ENCODE assay signal across 20 cellular contexts in genomic region chr16:58384437-58385055, GRCh38. TPM values are rescaled to one million over a fixed set of nuclear protein-coding genes. Genes with fewer than 3 reads are reported as not detected.
A peak's percentile ranks its signal among the peaks of the same experiment; 100 is the strongest.
DNase-seq lines count a peak whose midpoint lies in the region; ATAC-seq and TF ChIP-seq lines count a peak whose summit lies in the region.
"Had no signal": no experiment of that assay in that cellular context is flagged by ENCODE, and none has a peak within 500 bp of the region (broad histone marks: within the 10 kb centered on the region; RNA-seq: fewer than 3 reads in every experiment).

No MANE protein-coding gene starts in this region.

- H3K9ac ChIP-seq in OCI-LY3 (ENCODE audit: low read length) = peak overlapping the region; percentile 18; the same call in 1 of the 2 replicates

- no peaks in the 10 kb centered on the region for H4K20me1 ChIP-seq in OCI-LY3 (ENCODE audit: insufficient read depth, low read length)

- 75 to 88% (median 81%) methylated on average over 5 of the region's 5 CpGs for WGBS in heart left ventricle, 4 donors

- no peaks in the 10 kb centered on the region for H3K79me2 ChIP-seq in OCI-LY3 (ENCODE audit: low read length)

- peaks cover 9% of the 10 kb centered on the region for H3K4me1 Mint-ChIP-seq in CD14-positive monocyte
- H3K4me1 Mint-ChIP-seq: activated naive CD8-positive, alpha-beta T cell treated with anti-CD3 and anti-CD28 coated beads, Interleukin-2, amount 50 U/mL, for 24 hours; CD4-positive, alpha-beta memory T cell had no signal

- peaks cover 0 to 6% (median 0%) of the 10 kb centered on the region in 7 donors for H3K9me3 Mint-ChIP-seq in CD14-positive monocyte
- H3K9me3 Mint-ChIP-seq: activated naive CD8-positive, alpha-beta T cell treated with anti-CD3 and anti-CD28 coated beads, Interleukin-2, amount 50 U/mL, for 24 hours; activated T-helper 1 cell treated with anti-CD3 and anti-CD28 coated beads, Interleukin-12 subunit alpha, Interleukin-12 subunit beta, Interleukin-2, Interleukin-4 antibody, amounts not matched to agents 30 ng/mL and 10 ng/mL and 1 ng/mL, durations not matched to agents 14 hours and 24 hours and 36 hours; CD4-positive, alpha-beta memory T cell; type B pancreatic cell had no signal

- H3K9me3 ChIP-seq in OCI-LY3 (ENCODE audit: insufficient read depth, low read length) (no peaks in the 10 kb centered on the region), heart left ventricle (no peaks in the 10 kb centered on the region)
- H3K9me3 ChIP-seq: right atrium auricular region had no signal

- H3K36me3 ChIP-seq in OCI-LY3 (replicated peaks; ENCODE audit: low read depth, low read length) (no peaks in the 10 kb centered on the region), heart left ventricle (no peaks in the 10 kb centered on the region)
- H3K36me3 ChIP-seq: right atrium auricular region had no signal

- H2AFZ ChIP-seq in OCI-LY3 (ENCODE audit: low read depth, low read length) = peak overlapping the region; percentile 75

- peak overlapping the region; percentile 94 for H3K4me2 ChIP-seq in OCI-LY3 (ENCODE audit: low read length)
- H3K4me2 ChIP-seq: PC-9 had no signal

- no peak for TF ChIP-seq POLR2A in heart left ventricle (IDR thresholded peaks at IDR 0.05)

- no peaks in the 10 kb centered on the region for H3K27me3 ChIP-seq in OCI-LY3 (ENCODE audit: low read depth, low read length)
- no peaks in the 10 kb centered on the region for H3K27me3 ChIP-seq in heart left ventricle
- H3K27me3 ChIP-seq: dorsolateral prefrontal cortex, right atrium auricular region had no signal

- H3K27me3 Mint-ChIP-seq in CD14-positive monocyte (ENCODE audit: low read depth in 3 of 3) = peaks cover 2 to 13% (median 4%) of the 10 kb centered on the region in 3 donors

- H3K27ac ChIP-seq in OCI-LY3 (ENCODE audit: low read length) (peak overlapping the region; percentile 35; the same call in 1 of the 2 replicates), heart left ventricle (no peak overlapping the region)
- H3K27ac ChIP-seq: dorsolateral prefrontal cortex, PC-9, right atrium auricular region had no signal

- H3K4me1 ChIP-seq in OCI-LY3 (ENCODE audit: low read length) (peaks cover 20% of the 10 kb centered on the region), heart left ventricle (no peaks in the 10 kb centered on the region)
- H3K4me1 ChIP-seq: right atrium auricular region had no signal

- ATAC-seq in esophagus mucosa = peak; percentile 96
- no peak for ATAC-seq in heart left ventricle
- ATAC-seq: activated naive CD8-positive, alpha-beta T cell treated with anti-CD3 and anti-CD28 coated beads, Interleukin-2, amount 50 U/mL, for 24 hours; HCT116 had no signal

- intact Hi-C loops in CD14-positive monocyte (cut with micrococcal nuclease) = no loop called here
- intact Hi-C loops in heart left ventricle (cut with DNase I) = loop anchor here in 1 of 10 donors (5.0 kb wide), 1 partner anchor 32 kb away; no protein-coding TSS in a partner anchor

- H3K36me3 Mint-ChIP-seq in CD14-positive monocyte = no peaks in the 10 kb centered on the region
- H3K36me3 Mint-ChIP-seq: CD4-positive, alpha-beta memory T cell; type B pancreatic cell had no signal

- TF ChIP-seq CTCF in OCI-LY3 (IDR thresholded peaks at IDR 0.05; ENCODE audit: low read depth, low read length) (no peak), CD14-positive monocyte (IDR thresholded peaks at IDR 0.05) (no peak), heart left ventricle (IDR thresholded peaks at IDR 0.05) (no peak)

- DNase-seq in DMS53 (lab: John Stamatoyannopoulos, UW) (peak; percentile 69), KBM-7 (peak; percentile 43), NCI-H2029 treated with DMSO at 0.1 percent for 48 hours (lab: John Stamatoyannopoulos, UW) (no peak), CD14-positive monocyte (ENCODE audit: low spot score) (no peak), NCI-H1694 treated with DMSO at 0.1 percent for 48 hours (lab: John Stamatoyannopoulos, UW) (no peak), heart left ventricle (no peak)
- DNase-seq: activated naive CD8-positive, alpha-beta T cell treated with anti-CD3 and anti-CD28 coated beads, Interleukin-2, amount 50 U/mL, for 24 hours; CD4-positive, alpha-beta memory T cell; dorsolateral prefrontal cortex; EL; erythroblast; KG1; PC-9; stimulated activated naive CD4-positive, alpha-beta T cell treated with Interleukin-2 at 50 U/mL for 16 hours had no signal

- no peak overlapping the region for H3K4me3 Mint-ChIP-seq in CD14-positive monocyte
- H3K4me3 Mint-ChIP-seq: activated naive CD8-positive, alpha-beta T cell treated with anti-CD3 and anti-CD28 coated beads, Interleukin-2, amount 50 U/mL, for 24 hours; activated T-helper 1 cell treated with anti-CD3 and anti-CD28 coated beads, Interleukin-12 subunit alpha, Interleukin-12 subunit beta, Interleukin-2, Interleukin-4 antibody, amounts not matched to agents 30 ng/mL and 10 ng/mL and 1 ng/mL, durations not matched to agents 14 hours and 24 hours and 36 hours; CD4-positive, alpha-beta memory T cell; type B pancreatic cell had no signal

- peak overlapping the region; percentile 63 for H3K4me3 ChIP-seq in OCI-LY3 (ENCODE audit: low read length)
- H3K4me3 ChIP-seq in heart left ventricle = no peak overlapping the region
- H3K4me3 ChIP-seq: dorsolateral prefrontal cortex, PC-9, right atrium auricular region had no signal

- in situ Hi-C loops in KBM-7 (cut with MboI; ENCODE audit: low pct_unique_long_range_greater_than_20kb, low sequenced_read_pairs) = no loop called here

- H3K27ac Mint-ChIP-seq in CD14-positive monocyte = peak overlapping the region in 2 of 7 donors; percentile 0 to 1
- H3K27ac Mint-ChIP-seq: activated naive CD8-positive, alpha-beta T cell treated with anti-CD3 and anti-CD28 coated beads, Interleukin-2, amount 50 U/mL, for 24 hours; activated T-helper 1 cell treated with anti-CD3 and anti-CD28 coated beads, Interleukin-12 subunit alpha, Interleukin-12 subunit beta, Interleukin-2, Interleukin-4 antibody, amounts not matched to agents 30 ng/mL and 10 ng/mL and 1 ng/mL, durations not matched to agents 14 hours and 24 hours and 36 hours; CD4-positive, alpha-beta memory T cell; type B pancreatic cell had no signal

RNA-seq across cellular contexts. Expression of gene GINS3, which starts 7.7 kb away (rescaled TPM):
- 13.7 TPM for total RNA-seq in esophagus mucosa
- 1 to 10 TPM; 1.4 to 1.8 TPM for polyA plus RNA-seq in CD14-positive monocyte
- 1 to 10 TPM; 3.9 to 8.7 (median 7.1) TPM for total RNA-seq in heart left ventricle
- polyA plus RNA-seq in heart left ventricle = 10 to 100 TPM in 1 of 2 donors, 1 to 10 TPM in 1; 5.4 to 20.2 TPM

Comparison
In these comparisons a context has a peak if more than half of its experiments do, and no peak if none do; other contexts are left out.
1. DNase-seq: peak in DMS53 (single experiment) and KBM-7 (single experiment); none in NCI-H2029 treated with DMSO at 0.1 percent for 48 hours (single experiment), CD14-positive monocyte (single experiment), NCI-H1694 treated with DMSO at 0.1 percent for 48 hours (single experiment) and heart left ventricle (0 of 5).